Comparison of ENCODE assay signal across 1 cellular context in the genomic region with DNA sequence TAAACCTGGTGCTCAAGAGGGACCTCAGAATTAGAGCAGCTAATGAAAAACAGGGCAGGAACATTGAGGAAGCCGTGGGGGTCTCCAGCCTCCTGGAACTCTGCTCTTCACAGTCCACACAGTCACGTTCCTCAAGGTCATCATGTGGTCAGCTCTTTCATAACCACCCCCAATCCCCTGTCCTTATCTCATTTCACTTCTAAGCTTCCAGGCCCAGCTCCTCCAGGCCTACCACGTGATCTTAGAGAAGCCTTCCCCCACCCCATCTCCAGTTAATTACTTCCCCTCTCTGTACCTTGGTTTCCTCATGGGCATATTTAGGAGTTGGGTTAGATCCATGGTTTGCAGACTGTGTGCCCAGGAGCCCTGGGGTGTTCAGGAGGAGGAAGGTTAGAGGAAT.
TF ChIP-seq lines count a peak whose summit lies in the region.

No MANE protein-coding gene starts in this region.

TF ChIP-seq in K562, 482 proteins besides CTCF, POLR2A, EP300 and RAD21 (continued from another document and continues in another):
- TF ChIP-seq, protein P1, sequence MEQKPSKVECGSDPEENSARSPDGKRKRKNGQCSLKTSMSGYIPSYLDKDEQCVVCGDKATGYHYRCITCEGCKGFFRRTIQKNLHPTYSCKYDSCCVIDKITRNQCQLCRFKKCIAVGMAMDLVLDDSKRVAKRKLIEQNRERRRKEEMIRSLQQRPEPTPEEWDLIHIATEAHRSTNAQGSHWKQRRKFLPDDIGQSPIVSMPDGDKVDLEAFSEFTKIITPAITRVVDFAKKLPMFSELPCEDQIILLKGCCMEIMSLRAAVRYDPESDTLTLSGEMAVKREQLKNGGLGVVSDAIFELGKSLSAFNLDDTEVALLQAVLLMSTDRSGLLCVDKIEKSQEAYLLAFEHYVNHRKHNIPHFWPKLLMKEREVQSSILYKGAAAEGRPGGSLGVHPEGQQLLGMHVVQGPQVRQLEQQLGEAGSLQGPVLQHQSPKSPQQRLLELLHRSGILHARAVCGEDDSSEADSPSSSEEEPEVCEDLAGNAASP (IDR thresholded peaks at IDR 0.05) = no peak
- TF ChIP-seq TOE1 (IDR thresholded peaks at IDR 0.05; ENCODE audit: borderline replicate concordance) (peak; percentile 93), TOE1 (CRISPR knock-in tag; IDR thresholded peaks at IDR 0.05; ENCODE audit: borderline replicate concordance, low read depth) (no peak), TRIM24 (IDR thresholded peaks at IDR 0.05) (peak; percentile 32 to 45; a peak in 1 of 4 replicates), CCAR2 (IDR thresholded peaks at IDR 0.05; ENCODE audit: low read depth, low read length) (no peak), ZNF347 (CRISPR knock-in tag; IDR thresholded peaks at IDR 0.05; ENCODE audit: low read depth) (no peak), SRSF9 (IDR thresholded peaks at IDR 0.05; ENCODE audit: borderline replicate concordance, low read depth, low read length) (no peak), EP400 (IDR thresholded peaks at IDR 0.05) (0 out of 2 replicates have a peak, but pooled peaks have one; percentile 24), MAFK (IDR thresholded peaks at IDR 0.05; ENCODE audit: low read length) (no peak), PCBP1 (IDR thresholded peaks at IDR 0.05; ENCODE audit: low read depth, low read length, poor library complexity, severe bottlenecking) (no peak), CBX2 (IDR thresholded peaks at IDR 0.05; ENCODE audit: insufficient read depth, low read length, poor library complexity, severe bottlenecking) (no peak), MYBL2 (IDR thresholded peaks at IDR 0.05; ENCODE audit: low read depth) (no peak), MYBL2 (CRISPR knock-in tag; IDR thresholded peaks at IDR 0.05; ENCODE audit: borderline replicate concordance) (no peak), ZNF764 (CRISPR knock-in tag; IDR thresholded peaks at IDR 0.05; ENCODE audit: low read depth) (no peak), SPI1 (IDR thresholded peaks at IDR 0.05; ENCODE audit: borderline replicate concordance, low read depth, low read length) (peak; percentile 64), SIX5 (IDR thresholded peaks at IDR 0.05; ENCODE audit: borderline replicate concordance in 1 of 2, insufficient read depth in 1 of 2, low read depth in 1 of 2, low read length in 2 of 2) (no peak), ATF1 (CRISPR knock-in tag; IDR thresholded peaks at IDR 0.05) (no peak), ATF1 (tag; IDR thresholded peaks at IDR 0.05) (no peak), RAD51 (IDR thresholded peaks at IDR 0.05; ENCODE audit: borderline replicate concordance, low read depth) (peak; percentile 90), ZNF696 (CRISPR knock-in tag; conservative IDR thresholded peaks at IDR 0.05) (no peak), ATF7 (IDR thresholded peaks at IDR 0.05) (no peak), POU5F1 (IDR thresholded peaks at IDR 0.05; ENCODE audit: borderline replicate concordance, low read depth, low read length, partially characterized antibody) (no peak), GATA2 (CRISPR knock-in tag; IDR thresholded peaks at IDR 0.05) (no peak), MYC (IDR thresholded peaks at IDR 0.05; ENCODE audit: low read depth, low read length) (0 out of 2 replicates have a peak, but pooled peaks have one; percentile 23), MYC (CRISPR knock-in tag; IDR thresholded peaks at IDR 0.05; ENCODE audit: borderline replicate concordance, low read depth) (no peak), BDP1 (IDR thresholded peaks at IDR 0.05; ENCODE audit: insufficient read depth, insufficient read length) (no peak), RUNX1 (IDR thresholded peaks at IDR 0.05; ENCODE audit: low read depth) (no peak), PHB2 (IDR thresholded peaks at IDR 0.05; ENCODE audit: low read depth) (no peak), CXXC5 (CRISPR knock-in tag; IDR thresholded peaks at IDR 0.05) (peak; percentile 42; the same call in 1 of the 2 replicates), CEBPB (tag; IDR thresholded peaks at IDR 0.05) (peak; percentile 78), ZC3H8 (IDR thresholded peaks at IDR 0.05) (no peak), CHD2 (IDR thresholded peaks at IDR 0.05; ENCODE audit: low read depth, low read length) (no peak), ARID1B (IDR thresholded peaks at IDR 0.05) (peak; percentile 66), RNF2 (IDR thresholded peaks at IDR 0.05) (peak; percentile 44; the same call in 1 of the 2 replicates), ZNF408 (CRISPR knock-in tag; IDR thresholded peaks at IDR 0.05; ENCODE audit: low read depth) (no peak), ZNF830 (CRISPR knock-in tag; IDR thresholded peaks at IDR 0.05) (no peak), ZNF184 (CRISPR knock-in tag; IDR thresholded peaks at IDR 0.05) (no peak), BHLHE40 (IDR thresholded peaks at IDR 0.05; ENCODE audit: low read length) (peak; percentile 94), DPF2 (IDR thresholded peaks at IDR 0.05) (peak; percentile 73; the same call in 1 of the 2 replicates), SRSF1 (IDR thresholded peaks at IDR 0.05; ENCODE audit: low read depth, low read length) (no peak), HDAC2 (IDR thresholded peaks at IDR 0.05) (peak; percentile 36; the same call in 1 of the 2 replicates)
- TF ChIP-seq, protein P2, sequence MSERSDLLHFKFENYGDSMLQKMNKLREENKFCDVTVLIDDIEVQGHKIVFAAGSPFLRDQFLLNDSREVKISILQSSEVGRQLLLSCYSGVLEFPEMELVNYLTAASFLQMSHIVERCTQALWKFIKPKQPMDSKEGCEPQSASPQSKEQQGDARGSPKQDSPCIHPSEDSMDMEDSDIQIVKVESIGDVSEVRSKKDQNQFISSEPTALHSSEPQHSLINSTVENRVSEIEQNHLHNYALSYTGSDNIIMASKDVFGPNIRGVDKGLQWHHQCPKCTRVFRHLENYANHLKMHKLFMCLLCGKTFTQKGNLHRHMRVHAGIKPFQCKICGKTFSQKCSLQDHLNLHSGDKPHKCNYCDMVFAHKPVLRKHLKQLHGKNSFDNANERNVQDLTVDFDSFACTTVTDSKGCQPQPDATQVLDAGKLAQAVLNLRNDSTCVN (CRISPR knock-in tag; IDR thresholded peaks at IDR 0.05) = no peak
- TF ChIP-seq, protein P3, sequence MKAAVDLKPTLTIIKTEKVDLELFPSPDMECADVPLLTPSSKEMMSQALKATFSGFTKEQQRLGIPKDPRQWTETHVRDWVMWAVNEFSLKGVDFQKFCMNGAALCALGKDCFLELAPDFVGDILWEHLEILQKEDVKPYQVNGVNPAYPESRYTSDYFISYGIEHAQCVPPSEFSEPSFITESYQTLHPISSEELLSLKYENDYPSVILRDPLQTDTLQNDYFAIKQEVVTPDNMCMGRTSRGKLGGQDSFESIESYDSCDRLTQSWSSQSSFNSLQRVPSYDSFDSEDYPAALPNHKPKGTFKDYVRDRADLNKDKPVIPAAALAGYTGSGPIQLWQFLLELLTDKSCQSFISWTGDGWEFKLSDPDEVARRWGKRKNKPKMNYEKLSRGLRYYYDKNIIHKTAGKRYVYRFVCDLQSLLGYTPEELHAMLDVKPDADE (conservative IDR thresholded peaks at IDR 0.05; ENCODE audit: control insufficient read depth, low read depth, low read length) = no peak
- TF ChIP-seq, protein P4, sequence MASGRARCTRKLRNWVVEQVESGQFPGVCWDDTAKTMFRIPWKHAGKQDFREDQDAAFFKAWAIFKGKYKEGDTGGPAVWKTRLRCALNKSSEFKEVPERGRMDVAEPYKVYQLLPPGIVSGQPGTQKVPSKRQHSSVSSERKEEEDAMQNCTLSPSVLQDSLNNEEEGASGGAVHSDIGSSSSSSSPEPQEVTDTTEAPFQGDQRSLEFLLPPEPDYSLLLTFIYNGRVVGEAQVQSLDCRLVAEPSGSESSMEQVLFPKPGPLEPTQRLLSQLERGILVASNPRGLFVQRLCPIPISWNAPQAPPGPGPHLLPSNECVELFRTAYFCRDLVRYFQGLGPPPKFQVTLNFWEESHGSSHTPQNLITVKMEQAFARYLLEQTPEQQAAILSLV (tag; IDR thresholded peaks at IDR 0.05) = no peak
- TF ChIP-seq, protein P5, sequence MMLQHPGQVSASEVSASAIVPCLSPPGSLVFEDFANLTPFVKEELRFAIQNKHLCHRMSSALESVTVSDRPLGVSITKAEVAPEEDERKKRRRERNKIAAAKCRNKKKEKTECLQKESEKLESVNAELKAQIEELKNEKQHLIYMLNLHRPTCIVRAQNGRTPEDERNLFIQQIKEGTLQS (IDR thresholded peaks at IDR 0.05) = peak; percentile 27; the same call in 1 of the 2 replicates
- TF ChIP-seq, protein P5 (CRISPR knock-in tag; conservative IDR thresholded peaks at IDR 0.05) = no peak
- TF ChIP-seq, protein P6, sequence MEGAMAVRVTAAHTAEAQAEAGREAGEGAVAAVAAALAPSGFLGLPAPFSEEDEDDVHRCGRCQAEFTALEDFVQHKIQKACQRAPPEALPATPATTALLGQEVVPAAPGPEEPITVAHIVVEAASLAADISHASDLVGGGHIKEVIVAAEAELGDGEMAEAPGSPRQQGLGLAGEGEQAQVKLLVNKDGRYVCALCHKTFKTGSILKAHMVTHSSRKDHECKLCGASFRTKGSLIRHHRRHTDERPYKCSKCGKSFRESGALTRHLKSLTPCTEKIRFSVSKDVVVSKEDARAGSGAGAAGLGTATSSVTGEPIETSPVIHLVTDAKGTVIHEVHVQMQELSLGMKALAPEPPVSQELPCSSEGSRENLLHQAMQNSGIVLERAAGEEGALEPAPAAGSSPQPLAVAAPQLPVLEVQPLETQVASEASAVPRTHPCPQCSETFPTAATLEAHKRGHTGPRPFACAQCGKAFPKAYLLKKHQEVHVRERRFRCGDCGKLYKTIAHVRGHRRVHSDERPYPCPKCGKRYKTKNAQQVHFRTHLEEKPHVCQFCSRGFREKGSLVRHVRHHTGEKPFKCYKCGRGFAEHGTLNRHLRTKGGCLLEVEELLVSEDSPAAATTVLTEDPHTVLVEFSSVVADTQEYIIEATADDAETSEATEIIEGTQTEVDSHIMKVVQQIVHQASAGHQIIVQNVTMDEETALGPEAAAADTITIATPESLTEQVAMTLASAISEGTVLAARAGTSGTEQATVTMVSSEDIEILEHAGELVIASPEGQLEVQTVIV (CRISPR knock-in tag; IDR thresholded peaks at IDR 0.05; ENCODE audit: borderline replicate concordance) = no peak
- TF ChIP-seq, protein P7, sequence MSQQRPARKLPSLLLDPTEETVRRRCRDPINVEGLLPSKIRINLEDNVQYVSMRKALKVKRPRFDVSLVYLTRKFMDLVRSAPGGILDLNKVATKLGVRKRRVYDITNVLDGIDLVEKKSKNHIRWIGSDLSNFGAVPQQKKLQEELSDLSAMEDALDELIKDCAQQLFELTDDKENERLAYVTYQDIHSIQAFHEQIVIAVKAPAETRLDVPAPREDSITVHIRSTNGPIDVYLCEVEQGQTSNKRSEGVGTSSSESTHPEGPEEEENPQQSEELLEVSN (IDR thresholded peaks at IDR 0.05; ENCODE audit: borderline replicate concordance in 1 of 2, extremely low read depth in 1 of 2, insufficient read depth in 1 of 2, insufficient read length in 1 of 2, low read depth in 1 of 2, low read length in 1 of 2, poor library complexity in 1 of 2, severe bottlenecking in 1 of 2) = peak in 1 of 2 experiments; percentile 21
- TF ChIP-seq, protein P8, sequence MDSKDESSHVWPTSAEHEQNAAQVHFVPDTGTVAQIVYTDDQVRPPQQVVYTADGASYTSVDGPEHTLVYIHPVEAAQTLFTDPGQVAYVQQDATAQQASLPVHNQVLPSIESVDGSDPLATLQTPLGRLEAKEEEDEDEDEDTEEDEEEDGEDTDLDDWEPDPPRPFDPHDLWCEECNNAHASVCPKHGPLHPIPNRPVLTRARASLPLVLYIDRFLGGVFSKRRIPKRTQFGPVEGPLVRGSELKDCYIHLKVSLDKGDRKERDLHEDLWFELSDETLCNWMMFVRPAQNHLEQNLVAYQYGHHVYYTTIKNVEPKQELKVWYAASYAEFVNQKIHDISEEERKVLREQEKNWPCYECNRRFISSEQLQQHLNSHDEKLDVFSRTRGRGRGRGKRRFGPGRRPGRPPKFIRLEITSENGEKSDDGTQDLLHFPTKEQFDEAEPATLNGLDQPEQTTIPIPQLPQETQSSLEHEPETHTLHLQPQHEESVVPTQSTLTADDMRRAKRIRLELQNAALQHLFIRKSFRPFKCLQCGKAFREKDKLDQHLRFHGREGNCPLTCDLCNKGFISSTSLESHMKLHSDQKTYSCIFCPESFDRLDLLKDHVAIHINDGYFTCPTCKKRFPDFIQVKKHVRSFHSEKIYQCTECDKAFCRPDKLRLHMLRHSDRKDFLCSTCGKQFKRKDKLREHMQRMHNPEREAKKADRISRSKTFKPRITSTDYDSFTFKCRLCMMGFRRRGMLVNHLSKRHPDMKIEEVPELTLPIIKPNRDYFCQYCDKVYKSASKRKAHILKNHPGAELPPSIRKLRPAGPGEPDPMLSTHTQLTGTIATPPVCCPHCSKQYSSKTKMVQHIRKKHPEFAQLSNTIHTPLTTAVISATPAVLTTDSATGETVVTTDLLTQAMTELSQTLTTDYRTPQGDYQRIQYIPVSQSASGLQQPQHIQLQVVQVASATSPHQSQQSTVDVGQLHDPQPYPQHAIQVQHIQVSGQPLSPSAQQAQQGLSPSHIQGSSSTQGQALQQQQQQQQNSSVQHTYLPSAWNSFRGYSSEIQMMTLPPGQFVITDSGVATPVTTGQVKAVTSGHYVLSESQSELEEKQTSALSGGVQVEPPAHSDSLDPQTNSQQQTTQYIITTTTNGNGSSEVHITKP (IDR thresholded peaks at IDR 0.05; ENCODE audit: partially characterized antibody) = peak; percentile 13
- TF ChIP-seq, protein P9, sequence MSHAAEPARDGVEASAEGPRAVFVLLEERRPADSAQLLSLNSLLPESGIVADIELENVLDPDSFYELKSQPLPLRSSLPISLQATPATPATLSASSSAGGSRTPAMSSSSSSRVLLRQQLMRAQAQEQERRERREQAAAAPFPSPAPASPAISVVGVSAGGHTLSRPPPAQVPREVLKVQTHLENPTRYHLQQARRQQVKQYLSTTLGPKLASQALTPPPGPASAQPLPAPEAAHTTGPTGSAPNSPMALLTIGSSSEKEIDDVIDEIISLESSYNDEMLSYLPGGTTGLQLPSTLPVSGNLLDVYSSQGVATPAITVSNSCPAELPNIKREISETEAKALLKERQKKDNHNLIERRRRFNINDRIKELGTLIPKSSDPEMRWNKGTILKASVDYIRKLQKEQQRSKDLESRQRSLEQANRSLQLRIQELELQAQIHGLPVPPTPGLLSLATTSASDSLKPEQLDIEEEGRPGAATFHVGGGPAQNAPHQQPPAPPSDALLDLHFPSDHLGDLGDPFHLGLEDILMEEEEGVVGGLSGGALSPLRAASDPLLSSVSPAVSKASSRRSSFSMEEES (CRISPR knock-in tag; IDR thresholded peaks at IDR 0.05) = peak; percentile 94
